ENCODE assay signal across 24 cellular contexts in genomic region chr3:50189989-50190388, GRCh38. TPM values are rescaled to one million over a fixed set of nuclear protein-coding genes. Genes with fewer than 3 reads are reported as not detected.
"Had no signal": no experiment of that assay in that cellular context is flagged by ENCODE, and none has a peak within 500 bp of the region (broad histone marks: within the 10 kb centered on the region; RNA-seq: fewer than 3 reads in every experiment).

No MANE protein-coding gene starts in this region.

- FAIRE-seq: kidney, pancreas had no signal

- H3K36me3 ChIP-seq: colonic mucosa, neutrophil, pancreas had no signal

- H3K4me3 ChIP-seq: colonic mucosa, gastrocnemius medialis, lung, mucosa of descending colon, pancreas, sigmoid colon, stomach, thyroid gland had no signal

- H3K27ac ChIP-seq: colonic mucosa, gastrocnemius medialis, neutrophil, pancreas, sigmoid colon, stomach, thyroid gland had no signal

- H3K9me3 ChIP-seq: colonic mucosa, gastrocnemius medialis, mucosa of descending colon, neutrophil, pancreas, sigmoid colon, stomach, thyroid gland had no signal

- DNase-seq: effector memory CD4-positive, alpha-beta T cell; kidney; naive B cell; stimulated activated naive CD4-positive, alpha-beta T cell treated with Interleukin-2 at 50 U/mL for 16 hours had no signal

- ATAC-seq: natural killer cell treated with Interleukin-12 subunit alpha and Interleukin-12 subunit beta and Interleukin-15 and Interleukin-18, amount 100 ng/mL, for 72 hours had no signal

RNA-seq across cellular contexts. Expression of gene GNAT1, which starts 1.4 kb away (rescaled TPM):
- total RNA-seq: chondrocyte; colonic mucosa; dermis blood vessel endothelial cell; gastrocnemius medialis; glomerular endothelial cell; kidney; lung; mucosa of descending colon; natural killer cell treated with Interleukin-12 subunit alpha and Interleukin-12 subunit beta and Interleukin-15 and Interleukin-18, amount 100 ng/mL, for 72 hours; neural crest cell; pancreas; posterior vena cava; sigmoid colon; skeletal muscle tissue; stomach; subcutaneous adipose tissue; temporal lobe; thyroid gland; ureter had no signal
- polyA plus RNA-seq: liver, pancreas, stomach had no signal

RNA-seq across cellular contexts. Expression of gene SLC38A3, which starts 15.1 kb away (rescaled TPM):
- total RNA-seq: dermis blood vessel endothelial cell; glomerular endothelial cell; natural killer cell treated with Interleukin-12 subunit alpha and Interleukin-12 subunit beta and Interleukin-15 and Interleukin-18, amount 100 ng/mL, for 72 hours; subcutaneous adipose tissue had no signal
